ENCODE assay signal across 22 cellular contexts in the genomic region with DNA sequence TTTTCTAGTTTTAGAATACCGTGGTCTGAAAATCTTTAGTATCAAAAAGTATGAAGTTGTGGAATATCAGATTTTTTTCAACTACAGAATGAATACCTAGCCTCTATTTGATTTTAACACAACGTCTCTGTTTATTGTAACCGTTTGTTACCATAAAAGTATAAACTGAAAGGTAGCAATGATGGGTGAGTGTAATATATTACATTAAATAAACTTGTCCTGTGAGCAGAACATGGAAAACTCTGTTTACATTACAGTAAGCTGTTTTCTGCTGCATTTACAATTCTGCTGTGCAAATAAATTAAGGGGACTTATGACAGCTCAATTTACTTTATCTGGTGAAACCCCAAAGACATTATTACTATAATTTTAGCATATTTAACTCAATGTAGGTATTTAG.
"Had no signal": no experiment of that assay in that cellular context is flagged by ENCODE, and none has a peak within 500 bp of the region (broad histone marks: within the 10 kb centered on the region; RNA-seq: fewer than 3 reads in every experiment).

No MANE protein-coding gene starts in this region.

- H3K4me2 ChIP-seq: neural progenitor cell had no signal

- H3K4me1 ChIP-seq: heart right ventricle, left lung, neural progenitor cell, prostate gland, right atrium auricular region, thyroid gland, upper lobe of right lung had no signal

- ATAC-seq: activated naive CD4-positive, alpha-beta T cell treated with anti-CD3 and anti-CD28 coated beads, Interleukin-2, amount 50 U/mL, for 72 hours; activated T-helper 17 cell treated with anti-CD3 and anti-CD28 coated beads, Interleukin-2, amount 50 U/mL, for 72 hours; heart right ventricle; left lung; naive thymus-derived CD8-positive, alpha-beta T cell; upper lobe of right lung had no signal

- H3K36me3 ChIP-seq: heart right ventricle, left lung, neural progenitor cell, prostate gland, right atrium auricular region, thyroid gland, upper lobe of right lung had no signal

- H3K4me3 ChIP-seq: heart right ventricle, left lung, lung, neural progenitor cell, prostate gland, right atrium auricular region, thyroid gland, upper lobe of right lung had no signal

- H3K9me3 ChIP-seq: heart right ventricle, left lung, prostate gland, right atrium auricular region, thyroid gland, upper lobe of right lung had no signal

- H2AFZ ChIP-seq: neural progenitor cell had no signal

- H3K27ac ChIP-seq: heart right ventricle, left lung, neural progenitor cell, prostate gland, right atrium auricular region, thyroid gland, upper lobe of right lung had no signal

- H3K27me3 ChIP-seq: heart right ventricle, left lung, neural progenitor cell, right atrium auricular region, thyroid gland, upper lobe of right lung had no signal

- H3K9ac ChIP-seq: neural progenitor cell had no signal

- DNase-seq: activated CD4-positive, alpha-beta T cell treated with anti-CD3 and anti-CD28 coated beads for 1 hour; activated CD4-positive, alpha-beta T cell treated with anti-CD3 and anti-CD28 coated beads, Interleukin-2, amount 50 U/mL, for 4 hours; activated CD8-positive, alpha-beta memory T cell treated with anti-CD3 and anti-CD28 coated beads for 24 hours; activated CD8-positive, alpha-beta memory T cell treated with anti-CD3 and anti-CD28 coated beads, Interleukin-2, amount 50 U/mL, for 4 hours; activated T-cell treated with anti-CD3 and anti-CD28 coated beads, Interleukin-2, amount 50 U/mL, for 24 hours; aorta; foreskin fibroblast; heart right ventricle; left lung; naive thymus-derived CD8-positive, alpha-beta T cell; stimulated activated CD4-positive, alpha-beta T cell treated with anti-CD3 and anti-CD28 coated beads, Interleukin-12 subunit alpha, Interleukin-12 subunit beta, amount 100 ng/mL, for 4 hours; substantia nigra; T-helper 9 cell; thyroid gland; upper lobe of right lung had no signal

- FAIRE-seq: endometrium had no signal
